20 cellular contexts compared by ENCODE assay signal in genomic region chr21:21111309-21111920, GRCh38.
DNase-seq lines count a peak whose midpoint lies in the region; ATAC-seq and TF ChIP-seq lines count a peak whose summit lies in the region.
"Had no signal": no experiment of that assay in that cellular context is flagged by ENCODE, and none has a peak within 500 bp of the region (broad histone marks: within the 10 kb centered on the region; RNA-seq: fewer than 3 reads in every experiment).

No MANE protein-coding gene starts in this region.

- H3K4me3 ChIP-seq in GM23338: no peak overlapping the region

- no peak for ATAC-seq in GM23338
- no peak for ATAC-seq in GM21528 (IDR thresholded peaks at IDR 0.05; ENCODE audit: low FRiP score, unreplicated experiment)
- ATAC-seq in GM21447 (IDR thresholded peaks at IDR 0.05; ENCODE audit: unreplicated experiment): no peak
- ATAC-seq: Panc1, SK-N-SH treated with all-trans-retinoic acid at 6 μM for 48 hours had no signal

- no peaks in the 10 kb centered on the region for H3K36me3 Mint-ChIP-seq in GM23338 (ENCODE audit: low read depth)
- H3K36me3 Mint-ChIP-seq: CD14-positive monocyte had no signal

- no peak overlapping the region for H3K27ac Mint-ChIP-seq in GM23338
- H3K27ac Mint-ChIP-seq: CD14-positive monocyte; T-helper 1 cell treated with Interleukin-12 subunit alpha and Interleukin-12 subunit beta and Interleukin-4 antibody, amounts not matched to agents 30 μg/mL and 1 μg/mL, for 36 hours had no signal

- H3K79me2 ChIP-seq in GM23338 (replicated peaks; ENCODE audit: insufficient read depth): no peaks in the 10 kb centered on the region

- no peak for TF ChIP-seq CTCF in GM23338 (conservative IDR thresholded peaks at IDR 0.05; ENCODE audit: low read depth in 2 of 2)

- no peaks in the 10 kb centered on the region for H3K27me3 ChIP-seq in GM23338 (ENCODE audit: insufficient read depth)

- H3F3A ChIP-seq in GM23338 (replicated peaks; ENCODE audit: low read depth): no peaks in the 10 kb centered on the region

- peak overlapping the region; percentile 49; the same call in 1 of the 2 replicates for H2AFZ ChIP-seq in GM23338

- H3K4me2 ChIP-seq in GM23338: no peak overlapping the region

- H4K20me1 ChIP-seq in GM23338 (replicated peaks; ENCODE audit: insufficient read depth): no peaks in the 10 kb centered on the region

- H3K27ac ChIP-seq in GM23338 (ENCODE audit: low read depth): no peak overlapping the region

- H3K4me1 ChIP-seq in GM23338 (ENCODE audit: insufficient read depth): no peaks in the 10 kb centered on the region

- no peaks in the 10 kb centered on the region for H3K4me1 Mint-ChIP-seq in GM23338
- H3K4me1 Mint-ChIP-seq: CD14-positive monocyte had no signal

- DNase-seq in GM23338 (ENCODE audit: low spot score) (no peak), NCI-H2227 treated with DMSO at 0.1 percent for 48 hours (lab: John Stamatoyannopoulos, UW) (peak; percentile 56), SK-N-DZ (ENCODE audit: low spot score) (peak; percentile 34), pons (ENCODE audit: low spot score) (peak; percentile 28), NCI-H1417 (lab: John Stamatoyannopoulos, UW) (no peak)
- DNase-seq: AML-193, COR-L47, DMS53, HCEC 1CT, KG1, NCI-H1105 treated with DMSO at 0.1 percent for 48 hours, NCI-H187, NCI-H446, NCI-H748 treated with DMSO at 0.1 percent for 48 hours had no signal

- H3K4me3 Mint-ChIP-seq in GM23338: no peak overlapping the region
- H3K4me3 Mint-ChIP-seq: CD14-positive monocyte; T-helper 1 cell treated with Interleukin-12 subunit alpha and Interleukin-12 subunit beta and Interleukin-4 antibody, amounts not matched to agents 30 μg/mL and 1 μg/mL, for 36 hours had no signal

- H3K9me2 ChIP-seq in GM23338 (ENCODE audit: insufficient read depth): no peaks in the 10 kb centered on the region

- H3K9me3 Mint-ChIP-seq in GM23338: no peaks in the 10 kb centered on the region
- H3K9me3 Mint-ChIP-seq: T-helper 1 cell treated with Interleukin-12 subunit alpha and Interleukin-12 subunit beta and Interleukin-4 antibody, amounts not matched to agents 30 μg/mL and 1 μg/mL, for 36 hours had no signal

- no peaks in the 10 kb centered on the region for H3K27me3 Mint-ChIP-seq in GM23338 (ENCODE audit: insufficient read depth, low read depth, poor library complexity)

- H3K36me3 ChIP-seq in GM23338 (ENCODE audit: insufficient read depth): no peaks in the 10 kb centered on the region

TF ChIP-seq in GM23338, 12 proteins besides CTCF, POLR2A, EP300 and RAD21:
- TF ChIP-seq STAT1 (IDR thresholded peaks at IDR 0.05; ENCODE audit: unreplicated experiment): no peak
- TF ChIP-seq ZNF114 (CRISPR knock-in tag; IDR thresholded peaks at IDR 0.05): no peak
- TF ChIP-seq REST (IDR thresholded peaks at IDR 0.05; ENCODE audit: unreplicated experiment): no peak

Comparison
In these comparisons a context has a peak if more than half of its experiments do, and no peak if none do; other contexts are left out.
1. DNase-seq: peak in NCI-H2227 treated with DMSO at 0.1 percent for 48 hours (single experiment), SK-N-DZ (single experiment) and pons (single experiment); none in GM23338 (single experiment) and NCI-H1417 (0 of 3).